10 cellular contexts compared by ENCODE assay signal in the genomic region with DNA sequence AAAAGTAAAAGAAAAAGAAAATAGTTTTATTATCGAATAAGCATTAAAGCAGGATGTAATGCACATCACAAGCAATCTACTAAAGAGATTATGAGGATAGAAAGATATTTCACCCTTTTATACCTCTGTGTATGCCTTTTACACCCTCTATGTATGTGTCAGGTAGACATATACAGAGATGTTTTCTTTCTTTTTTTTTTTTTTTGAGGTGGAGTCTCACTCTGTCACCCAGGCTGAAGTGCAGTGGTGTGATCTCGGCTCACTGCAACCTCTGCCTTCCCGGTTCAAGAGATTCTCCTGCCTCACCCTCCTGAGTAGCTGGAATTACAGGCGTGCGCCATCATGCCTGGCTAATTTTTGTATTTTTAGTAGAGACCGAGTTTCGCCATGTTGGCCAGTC. TPM values are rescaled to one million over a fixed set of nuclear protein-coding genes. Genes with fewer than 3 reads are reported as not detected.
DNase-seq lines count a peak whose midpoint lies in the region; ATAC-seq and TF ChIP-seq lines count a peak whose summit lies in the region.
"Not testable (repeated sequence)": the region's sequence is repeated elsewhere in the genome, so short reads cannot be mapped to it uniquely, and the experiment has no call there.
"Had no signal": no experiment of that assay in that cellular context is flagged by ENCODE, and none has a peak within 500 bp of the region (broad histone marks: within the 10 kb centered on the region; RNA-seq: fewer than 3 reads in every experiment).

No MANE protein-coding gene starts in this region.

- not testable (repeated sequence) for H3K36me3 ChIP-seq in WERI-Rb-1; colonic mucosa; hepatocyte (replicated peaks; ENCODE audit: insufficient read depth, low read depth); mucosa of descending colon (ENCODE audit: low read depth); transverse colon

- TF ChIP-seq EP300 in transverse colon (IDR thresholded peaks at IDR 0.05; ENCODE audit: low read depth) = not testable (repeated sequence)

- not testable (repeated sequence) for H3K79me2 ChIP-seq in hepatocyte

- peak; percentile 60 for ATAC-seq in mucosa of descending colon

- not testable (repeated sequence) for H3K9me3 ChIP-seq in WERI-Rb-1 (ENCODE audit: severe bottlenecking); colonic mucosa; hepatocyte (ENCODE audit: low read depth); mucosa of descending colon; transverse colon

- not testable (repeated sequence) for H3K4me1 ChIP-seq in colonic mucosa; mucosa of descending colon (ENCODE audit: low read depth)
- H3K4me1 ChIP-seq in hepatocyte (ENCODE audit: insufficient read depth) = peaks cover 10% of the 10 kb centered on the region
- peaks cover 0 to 26% (median 13%) of the 10 kb centered on the region in 4 donors for H3K4me1 ChIP-seq in transverse colon

- DNase-seq in WERI-Rb-1; colonic mucosa; hepatocyte (ENCODE audit: low spot score); transverse colon: not testable (repeated sequence)
- DNase-seq in mucosa of descending colon = peak in 2 of 3 donors; percentile 15 to 36

- not testable (repeated sequence) for TF ChIP-seq CTCF in WERI-Rb-1 (IDR thresholded peaks at IDR 0.05; ENCODE audit: low read depth, low read length); colonic mucosa (IDR thresholded peaks at IDR 0.05); hepatocyte (IDR thresholded peaks at IDR 0.05; ENCODE audit: poor library complexity); mucosa of descending colon (IDR thresholded peaks at IDR 0.05); transverse colon (IDR thresholded peaks at IDR 0.05)

- not testable (repeated sequence) for H2AFZ ChIP-seq in hepatocyte

- H3K27me3 ChIP-seq in WERI-Rb-1 (ENCODE audit: insufficient read depth, low read depth, severe bottlenecking); colonic mucosa; hepatocyte; transverse colon: not testable (repeated sequence)

- H3K9me2 ChIP-seq in hepatocyte (replicated peaks; ENCODE audit: insufficient read depth) = not testable (repeated sequence)

- not testable (repeated sequence) for H3K4me3 ChIP-seq in WERI-Rb-1 (ENCODE audit: low read depth, low read length); colonic mucosa; hepatocyte; mucosa of descending colon; transverse colon

- in situ Hi-C loops in transverse colon (cut with MboI; ENCODE audit: low pct_ligation_motif_present in 1 of 4, low pct_unique_long_range_greater_than_20kb in 1 of 4, low sequenced_read_pairs in 3 of 4) = not testable (repeated sequence)

- not testable (repeated sequence) for H3K4me2 ChIP-seq in hepatocyte

- H4K20me1 ChIP-seq in hepatocyte (ENCODE audit: insufficient read depth, poor library complexity, severe bottlenecking) = not testable (repeated sequence)

- intact Hi-C loops in colonic mucosa (cut with DNase I); mucosa of descending colon (cut with DNase I, micrococcal nuclease): not testable (repeated sequence)
- intact Hi-C loops in transverse colon (cut with DNase I; ENCODE audit: low total_unique reads) = loop anchor here (5.0 kb wide), 1 partner anchor 38 kb away; no protein-coding TSS in a partner anchor

- H3K27ac ChIP-seq in WERI-Rb-1 (peak overlapping the region; percentile 68), colonic mucosa (peak overlapping the region; percentile 41), hepatocyte (peak overlapping the region; percentile 38), transverse colon (peak overlapping the region in 3 of 4 donors; percentile 29 to 66 (median 52))

- whole genome bisulfite sequencing in hepatocyte (ENCODE audit: low lambda C conversion rate, missing lambda C conversion rate) = 95% methylated on average over 7 of the region's 7 CpGs
- 70 to 86% methylated on average over 1 to 7 of the region's 7 CpGs for WGBS in transverse colon (ENCODE audit: low coverage in 1 of 2), 2 donors

- not testable (repeated sequence) for TF ChIP-seq POLR2A in transverse colon (IDR thresholded peaks at IDR 0.05)

- H3K9ac ChIP-seq in colonic mucosa (ENCODE audit: low read depth in 2 of 2, low read length in 2 of 2) = not testable (repeated sequence)

RNA-seq across cellular contexts. Expression of gene MOBP, which starts 13.6 kb away (rescaled TPM):
- under 1 TPM; 0.56 to 0.72 TPM for total RNA-seq in colonic mucosa
- 0.10 and 0.40 TPM in 2 replicates for total RNA-seq in hepatocyte
- polyA plus RNA-seq in hepatocyte = 0.17 TPM in 1 of 2 replicates, not detected in the other
- total RNA-seq in mucosa of descending colon = 1 to 10 TPM in 1 of 3 donors, under 1 TPM in 2; 0.44 to 1.4 (median 0.92) TPM
- total RNA-seq in transverse colon = 1 to 10 TPM in 2 of 4 donors, under 1 TPM in 1, not detected in 1; 0.27 to 5.2 (median 1.3) TPM
- total RNA-seq: A172; B cell; CD4-positive, alpha-beta T cell; CD8-positive, alpha-beta T cell had no signal
- polyA plus RNA-seq: BJ had no signal

RNA-seq across cellular contexts. Expression of gene RPSA, which starts 47.4 kb away (rescaled TPM):
- total RNA-seq in colonic mucosa (1,000 to 10,000 TPM in 1 of 2 donors, 100 to 1,000 TPM in 1; 896 to 1,381 TPM), hepatocyte (961 and 1,236 TPM in 2 replicates), mucosa of descending colon (1,000 to 10,000 TPM in 1 of 3 donors, 100 to 1,000 TPM in 2; 692 to 1,050 (median 908) TPM), transverse colon (1,000 to 10,000 TPM in 1 of 4 donors, 100 to 1,000 TPM in 3; 460 to 1,003 (median 843) TPM)
- 249 and 267 TPM in 2 replicates for polyA plus RNA-seq in hepatocyte
